In genomic region chr17:28763137-28763799, GRCh38 we compare ENCODE assay signal across 11 cellular contexts. TPM values are rescaled to one million over a fixed set of nuclear protein-coding genes. Genes with fewer than 3 reads are reported as not detected.
DNase-seq lines count a peak whose midpoint lies in the region; ATAC-seq and TF ChIP-seq lines count a peak whose summit lies in the region.
"Had no signal": no experiment of that assay in that cellular context is flagged by ENCODE, and none has a peak within 500 bp of the region (broad histone marks: within the 10 kb centered on the region; RNA-seq: fewer than 3 reads in every experiment).

No MANE protein-coding gene starts in this region.

- H3K9ac ChIP-seq in MM.1S (ENCODE audit: low read length), result peak overlapping the region; percentile 12; the same call in 1 of the 2 replicates

- H3K4me1 ChIP-seq in CD8-positive, alpha-beta memory T cell (ENCODE audit: insufficient read depth, low read length), result no peaks in the 10 kb centered on the region
- H3K4me1 ChIP-seq in MM.1S (ENCODE audit: low read length), result peaks cover 12% of the 10 kb centered on the region
- no peaks in the 10 kb centered on the region for H3K4me1 ChIP-seq in effector memory CD4-positive, alpha-beta T cell (ENCODE audit: control insufficient read depth, insufficient read depth, low read length, poor library complexity, severe bottlenecking)

- peaks cover 2 to 6% (median 4%) of the 10 kb centered on the region in 3 donors for H3K4me1 Mint-ChIP-seq in CD8-positive, alpha-beta memory T cell

- peaks cover 12% of the 10 kb centered on the region for H3K36me3 ChIP-seq in CD8-positive, alpha-beta memory T cell (ENCODE audit: insufficient read depth, low read length)
- no peaks in the 10 kb centered on the region for H3K36me3 ChIP-seq in MM.1S (replicated peaks; ENCODE audit: insufficient read depth, low read length)
- H3K36me3 ChIP-seq in effector memory CD4-positive, alpha-beta T cell (ENCODE audit: control insufficient read depth, insufficient read depth, low read length), result peaks cover 50% of the 10 kb centered on the region

- CTCF ChIA-PET in CD8-positive, alpha-beta memory T cell (lab: Charles Lee), result interaction anchor here (0.7 to 7.2 kb wide), 45 partner anchors 9 to 386 kb away, joined by 3 to 78 read pairs (median 5); partner anchors contain the start of genes DHRS13, FAM222B, FLOT2 and NEK8

- peak overlapping the region in 6 of 8 donors; percentile 31 to 90 (median 60) for H3K27ac Mint-ChIP-seq in CD8-positive, alpha-beta memory T cell

- POLR2A ChIA-PET in CD8-positive, alpha-beta memory T cell (lab: Charles Lee), result interaction anchor here (0.6 to 1.2 kb wide), 3 partner anchors 10 to 139 kb away, joined by 3 to 9 read pairs (median 3); partner anchors contain the start of gene DHRS13

- H3K4me2 ChIP-seq in MM.1S (ENCODE audit: low read depth, low read length), result peak overlapping the region; percentile 32

- TF ChIP-seq CTCF in MM.1S (IDR thresholded peaks at IDR 0.05; ENCODE audit: low read length), result no peak

- no peak for ATAC-seq in GM18870 (IDR thresholded peaks at IDR 0.05; ENCODE audit: unreplicated experiment)
- ATAC-seq in HG02840 (IDR thresholded peaks at IDR 0.05; ENCODE audit: low FRiP score, unreplicated experiment), result no peak

- no peak overlapping the region for H3K4me3 ChIP-seq in CD8-positive, alpha-beta memory T cell (ENCODE audit: low read length)
- no peak overlapping the region for H3K4me3 ChIP-seq in MM.1S (ENCODE audit: low read length)
- H3K4me3 ChIP-seq in effector memory CD4-positive, alpha-beta T cell (ENCODE audit: insufficient read depth, low read depth, low read length, poor library complexity, severe bottlenecking), result no peak overlapping the region
- H3K4me3 ChIP-seq: left ventricle myocardium inferior, Peyer's patch, suprapubic skin had no signal

- no peaks in the 10 kb centered on the region for H3K9me3 ChIP-seq in CD8-positive, alpha-beta memory T cell (ENCODE audit: low read length)
- no peaks in the 10 kb centered on the region for H3K9me3 ChIP-seq in MM.1S (replicated peaks; ENCODE audit: insufficient read depth, low read length)
- H3K9me3 ChIP-seq in effector memory CD4-positive, alpha-beta T cell (ENCODE audit: control insufficient read depth, low read length), result no peaks in the 10 kb centered on the region
- H3K9me3 ChIP-seq: left ventricle myocardium inferior, Peyer's patch, suprapubic skin had no signal

- peak in 1 of 5 donors; percentile 15 for DNase-seq in CD8-positive, alpha-beta memory T cell
- DNase-seq in GM19240 (ENCODE audit: insufficient read length, low spot score), result peak; percentile 16
- DNase-seq in MM.1S, result peak; percentile 36
- DNase-seq in mesenteric fat pad (ENCODE audit: low spot score), result peak; percentile 12
- DNase-seq in effector memory CD4-positive, alpha-beta T cell, result no peak
- no peak for DNase-seq in stimulated activated CD4-positive, alpha-beta T cell treated with anti-CD3 and anti-CD28 coated beads, Interleukin-2, amount 100 ng/mL, for 24 hours

- H4K20me1 ChIP-seq in MM.1S (ENCODE audit: insufficient read depth, low read length), result no peaks in the 10 kb centered on the region

- H3K36me3 Mint-ChIP-seq in CD8-positive, alpha-beta memory T cell, result peaks cover 0 to 64% (median 8%) of the 10 kb centered on the region in 3 donors

- no peaks in the 10 kb centered on the region for H3K9me3 Mint-ChIP-seq in CD8-positive, alpha-beta memory T cell

- no peak overlapping the region for H2AFZ ChIP-seq in MM.1S (ENCODE audit: low read length)

- peaks cover 9% of the 10 kb centered on the region for H3F3A ChIP-seq in MM.1S (ENCODE audit: insufficient read depth, low read length)

- H3K27me3 Mint-ChIP-seq in CD8-positive, alpha-beta memory T cell, result no peaks in the 10 kb centered on the region

- no peaks in the 10 kb centered on the region for H3K27me3 ChIP-seq in CD8-positive, alpha-beta memory T cell (ENCODE audit: insufficient read depth, low read length, poor library complexity, severe bottlenecking)
- H3K27me3 ChIP-seq in MM.1S (replicated peaks; ENCODE audit: insufficient read depth, low read length), result no peaks in the 10 kb centered on the region
- H3K27me3 ChIP-seq in effector memory CD4-positive, alpha-beta T cell (replicated peaks; ENCODE audit: control insufficient read depth, insufficient read depth, low read length, poor library complexity, severe bottlenecking), result no peaks in the 10 kb centered on the region
- H3K27me3 ChIP-seq: Peyer's patch, suprapubic skin had no signal

- H3K9me2 ChIP-seq in MM.1S (replicated peaks; ENCODE audit: insufficient read depth, low read length), result no peaks in the 10 kb centered on the region

- no peak overlapping the region for H3K27ac ChIP-seq in CD8-positive, alpha-beta memory T cell (ENCODE audit: low read depth, low read length)
- peak overlapping the region; percentile 52; the same call in 1 of the 2 replicates for H3K27ac ChIP-seq in MM.1S (ENCODE audit: low read length)
- H3K27ac ChIP-seq in effector memory CD4-positive, alpha-beta T cell (ENCODE audit: insufficient read depth, low read length, poor library complexity, severe bottlenecking), result no peak overlapping the region
- H3K27ac ChIP-seq: left ventricle myocardium inferior, Peyer's patch, suprapubic skin had no signal

- H3K79me2 ChIP-seq in MM.1S (ENCODE audit: low read length), result peaks cover 7% of the 10 kb centered on the region; the same call in 1 of the 2 replicates

- no peak overlapping the region for H3K4me3 Mint-ChIP-seq in CD8-positive, alpha-beta memory T cell

RNA-seq across cellular contexts. Expression of gene TRAF4, which starts 19.5 kb away (rescaled TPM):
- 100 to 1,000 TPM; 176 to 182 TPM for total RNA-seq in CD8-positive, alpha-beta memory T cell
- polyA plus RNA-seq in CD8-positive, alpha-beta memory T cell, result 2.7 TPM
- 17.5 TPM for total RNA-seq in mesenteric fat pad

RNA-seq across cellular contexts. Expression of gene NEK8, which starts 34.7 kb away (rescaled TPM):
- 1 to 10 TPM; 8.0 to 8.8 TPM for total RNA-seq in CD8-positive, alpha-beta memory T cell
- 2.5 TPM for polyA plus RNA-seq in CD8-positive, alpha-beta memory T cell
- total RNA-seq in mesenteric fat pad, result 2.3 TPM

RNA-seq across cellular contexts. Expression of gene TLCD1, which starts 37.2 kb away (rescaled TPM):
- total RNA-seq in CD8-positive, alpha-beta memory T cell, result 10 to 100 TPM; 36.5 to 38.9 TPM
- not detected for polyA plus RNA-seq in CD8-positive, alpha-beta memory T cell
- total RNA-seq in mesenteric fat pad, result 3.4 TPM

RNA-seq across cellular contexts. Expression of gene RPL23A, which starts 43.5 kb away (rescaled TPM):
- 1,000 to 10,000 TPM; 2,670 to 2,692 TPM for total RNA-seq in CD8-positive, alpha-beta memory T cell
- polyA plus RNA-seq in CD8-positive, alpha-beta memory T cell, result 5,358 TPM
- 1,078 TPM for total RNA-seq in mesenteric fat pad

RNA-seq across cellular contexts. Expression of gene RAB34, which starts 45.6 kb away (rescaled TPM):
- 1 to 10 TPM; 7.9 to 8.3 TPM for total RNA-seq in CD8-positive, alpha-beta memory T cell
- 2.6 TPM for polyA plus RNA-seq in CD8-positive, alpha-beta memory T cell
- 43.3 TPM for total RNA-seq in mesenteric fat pad

Comparison
In these comparisons a context has a peak if more than half of its experiments do, and no peak if none do; other contexts are left out.
1. DNase-seq: peak in GM19240 (single experiment), MM.1S (single experiment) and mesenteric fat pad (single experiment); none in effector memory CD4-positive, alpha-beta T cell (0 of 3) and stimulated activated CD4-positive, alpha-beta T cell treated with anti-CD3 and anti-CD28 coated beads, Interleukin-2, amount 100 ng/mL, for 24 hours (0 of 2).